8 cellular contexts compared by ENCODE assay signal in genomic region chr18:3525870-3526420, GRCh38.
A peak's percentile ranks its signal among the peaks of the same experiment; 100 is the strongest.
DNase-seq lines count a peak whose midpoint lies in the region; ATAC-seq, FAIRE-seq and TF ChIP-seq lines count a peak whose summit lies in the region.

No MANE protein-coding gene starts in this region.

- intact Hi-C loops in stomach (cut with DNase I; ENCODE audit: low total_unique reads): no loop called here

- H3K27ac Mint-ChIP-seq in T-helper 17 cell: peak overlapping the region; percentile 56

- no peak overlapping the region for H2AFZ ChIP-seq in DND-41 (ENCODE audit: low read depth, low read length)

- TF ChIP-seq POLR2A in stomach (IDR thresholded peaks at IDR 0.05): no peak

- peak overlapping the region; percentile 76 for H3K4me3 Mint-ChIP-seq in T-helper 17 cell

- no peak overlapping the region for H3K9ac ChIP-seq in DND-41 (ENCODE audit: low read depth, low read length)

- peaks cover 2% of the 10 kb centered on the region for H3K36me3 Mint-ChIP-seq in T-helper 17 cell (ENCODE audit: low read depth)

- H3K27ac ChIP-seq in DND-41 (ENCODE audit: low read length) (no peak overlapping the region), small intestine (ENCODE audit: low read depth in 1 of 2, low read length in 1 of 2) (peak overlapping the region in 1 of 2 donors; percentile 72), stomach (no peak overlapping the region)

- peak; percentile 12 for DNase-seq in DND-41
- no peak for DNase-seq in T-helper 17 cell
- peak; percentile 72 for DNase-seq in cerebellum (ENCODE audit: low spot score)
- peak; percentile 39 for DNase-seq in small intestine
- no peak for DNase-seq in stomach
- no peak for DNase-seq in omental fat pad (ENCODE audit: low spot score)

- H3K4me3 ChIP-seq in DND-41 (ENCODE audit: low read depth in 1 of 2, low read length in 2 of 2) (no peak overlapping the region), small intestine (ENCODE audit: low read depth in 1 of 2, low read length in 2 of 2) (no peak overlapping the region), stomach (no peak overlapping the region)

- no peaks in the 10 kb centered on the region for H3K9me3 ChIP-seq in DND-41 (ENCODE audit: insufficient read depth, low read length, severe bottlenecking)
- H3K9me3 ChIP-seq in T-helper 17 cell (ENCODE audit: control insufficient read depth, low read length, poor library complexity, severe bottlenecking): no peaks in the 10 kb centered on the region
- no peaks in the 10 kb centered on the region for H3K9me3 ChIP-seq in small intestine (ENCODE audit: control insufficient read depth, low read depth)
- H3K9me3 ChIP-seq in stomach: peaks cover 0 to 13% (median 2%) of the 10 kb centered on the region in 4 donors

- H4K20me1 ChIP-seq in DND-41 (ENCODE audit: insufficient read depth, low read length): no peaks in the 10 kb centered on the region

- WGBS in small intestine, 3 donors: 66 to 84% (median 68%) methylated on average over 10 of the region's 10 CpGs
- WGBS in stomach, 5 donors: 71 to 80% (median 77%) methylated on average over 10 of the region's 10 CpGs

- no peak for TF ChIP-seq CTCF in DND-41 (IDR thresholded peaks at IDR 0.05; ENCODE audit: borderline replicate concordance, extremely low read depth, low read length, poor library complexity, severe bottlenecking)
- TF ChIP-seq CTCF in stomach (IDR thresholded peaks at IDR 0.05): no peak
- TF ChIP-seq CTCF in omental fat pad (IDR thresholded peaks at IDR 0.05): no peak

- TF ChIP-seq EP300 in stomach (IDR thresholded peaks at IDR 0.05): no peak

- no peak for FAIRE-seq in small intestine (lab: Jason Lieb, UNC)

- H3K27me3 ChIP-seq in DND-41 (ENCODE audit: insufficient read depth, low read length, poor library complexity) (no peaks in the 10 kb centered on the region), small intestine (ENCODE audit: control insufficient read depth in 2 of 2, insufficient read depth in 2 of 2, low read length in 2 of 2) (no peaks in the 10 kb centered on the region), stomach (no peaks in the 10 kb centered on the region)

- peaks cover 9% of the 10 kb centered on the region for H3K27me3 Mint-ChIP-seq in T-helper 17 cell

- H3K79me2 ChIP-seq in DND-41 (ENCODE audit: insufficient read depth, low read length): no peaks in the 10 kb centered on the region

- ATAC-seq in DND-41 (ENCODE audit: insufficient read depth, low read depth) (peak; percentile 58), GM19452 (IDR thresholded peaks at IDR 0.05; ENCODE audit: unreplicated experiment) (peak; percentile 79), HG03571 (IDR thresholded peaks at IDR 0.05; ENCODE audit: unreplicated experiment) (peak; percentile 79), T-helper 17 cell (peak; percentile 82), omental fat pad (ENCODE audit: low FRiP score) (no peak)

- H3K36me3 ChIP-seq in DND-41 (ENCODE audit: insufficient read depth, low read length): no peaks in the 10 kb centered on the region
- H3K36me3 ChIP-seq in small intestine (ENCODE audit: control insufficient read depth in 2 of 2, insufficient read depth in 2 of 2, low read length in 2 of 2): no peaks in the 10 kb centered on the region
- no peaks in the 10 kb centered on the region for H3K36me3 ChIP-seq in stomach

- H3K4me1 Mint-ChIP-seq in T-helper 17 cell: peaks cover 11% of the 10 kb centered on the region

- H3K4me2 ChIP-seq in DND-41 (ENCODE audit: insufficient read depth, low read length): no peak overlapping the region

- H3K4me1 ChIP-seq in DND-41 (ENCODE audit: insufficient read depth, low read length) (no peaks in the 10 kb centered on the region), small intestine (ENCODE audit: control insufficient read depth in 2 of 2, insufficient read depth in 1 of 2, low read depth in 1 of 2, low read length in 1 of 2) (no peaks in the 10 kb centered on the region), stomach (peaks cover 0 to 13% (median 5%) of the 10 kb centered on the region in 4 donors)

Comparison
In these comparisons a context has a peak if more than half of its experiments do, and no peak if none do; other contexts are left out.
1. DNase-seq: peak in DND-41 (single experiment), cerebellum (single experiment) and small intestine (single experiment); none in T-helper 17 cell (0 of 3), stomach (single experiment) and omental fat pad (single experiment).